In genomic region chr20:3846740-3847418, GRCh38 we compare ENCODE assay signal across 1 cellular context.
A peak's percentile ranks its signal among the peaks of the same experiment; 100 is the strongest.
TF ChIP-seq lines count a peak whose summit lies in the region.

MAVS (plus strand) TSS chr20:3846834; CDS start chr20:3854625, 7,791 bp downstream.

TF ChIP-seq in SK-N-SH, 30 proteins besides CTCF, POLR2A, EP300 and RAD21 (continued from another document):
- TF ChIP-seq REST (IDR thresholded peaks at IDR 0.05; ENCODE audit: low read depth, low read length) (no peak), POLR2AphosphoS5 (IDR thresholded peaks at IDR 0.05; ENCODE audit: low read depth, low read length) (peak; percentile 78), USF1 (IDR thresholded peaks at IDR 0.05; ENCODE audit: borderline replicate concordance, low read depth) (no peak), MXI1 (IDR thresholded peaks at IDR 0.05; ENCODE audit: low read depth, low read length) (no peak), GABPA (IDR thresholded peaks at IDR 0.05; ENCODE audit: low read depth) (no peak), SIN3A (IDR thresholded peaks at IDR 0.05; ENCODE audit: borderline replicate concordance, low read depth, low read length) (0 out of 2 replicates have a peak, but pooled peaks have one; percentile 46), TEAD4 (IDR thresholded peaks at IDR 0.05; ENCODE audit: borderline replicate concordance, insufficient read depth) (no peak), RXRA (IDR thresholded peaks at IDR 0.05; ENCODE audit: borderline replicate concordance, low read depth) (no peak), ZBTB33 (IDR thresholded peaks at IDR 0.05; ENCODE audit: borderline replicate concordance, low read depth) (no peak), NFIC (IDR thresholded peaks at IDR 0.05; ENCODE audit: borderline replicate concordance) (no peak), FOXM1 (IDR thresholded peaks at IDR 0.05; ENCODE audit: low read depth) (no peak), RFX5 (IDR thresholded peaks at IDR 0.05; ENCODE audit: low read length) (0 out of 2 replicates have a peak, but pooled peaks have one; percentile 59), TAF1 (IDR thresholded peaks at IDR 0.05; ENCODE audit: borderline replicate concordance, low read depth, low read length) (peak; percentile 73), RCOR1 (IDR thresholded peaks at IDR 0.05; ENCODE audit: low read length) (no peak)
